Comparison of ENCODE assay signal across 1 cellular context in genomic region chr12:12403264-12404248, GRCh38.
TF ChIP-seq lines count a peak whose summit lies in the region.

No MANE protein-coding gene starts in this region.

TF ChIP-seq in HepG2, 621 proteins besides CTCF, POLR2A, EP300 and RAD21 (continued from another document and continues in another):
- TF ChIP-seq HMGXB3 (CRISPR knock-in tag; IDR thresholded peaks at IDR 0.05; ENCODE audit: borderline replicate concordance) (no peak), ZMYM4 (CRISPR knock-in tag; IDR thresholded peaks at IDR 0.05) (peak; percentile 15; the same call in 1 of the 2 replicates), ZNF646 (CRISPR knock-in tag; IDR thresholded peaks at IDR 0.05) (no peak), ATF3 (CRISPR knock-in tag; IDR thresholded peaks at IDR 0.05) (peak; percentile 61; the same call in 1 of the 2 replicates), AKNA (CRISPR knock-in tag; IDR thresholded peaks at IDR 0.05; ENCODE audit: borderline replicate concordance) (no peak), DNMT3B (CRISPR knock-in tag; conservative IDR thresholded peaks at IDR 0.05) (0 out of 2 replicates have a peak, but pooled peaks have one; percentile 44), SRY (CRISPR knock-in tag; IDR thresholded peaks at IDR 0.05) (no peak), SP140L (CRISPR knock-in tag; IDR thresholded peaks at IDR 0.05; ENCODE audit: borderline replicate concordance) (no peak), FOXA1 (IDR thresholded peaks at IDR 0.05) (no peak), FOXA1 (CRISPR knock-in tag; IDR thresholded peaks at IDR 0.05) (peak; percentile 94), ZBTB25 (CRISPR knock-in tag; IDR thresholded peaks at IDR 0.05) (0 out of 2 replicates have a peak, but pooled peaks have one; percentile 17), MIXL1 (CRISPR knock-in tag; IDR thresholded peaks at IDR 0.05) (peak; percentile 41; the same call in 1 of the 2 replicates), FOXO1 (CRISPR knock-in tag; IDR thresholded peaks at IDR 0.05) (peak; percentile 28; the same call in 1 of the 2 replicates), PLRG1 (conservative IDR thresholded peaks at IDR 0.05) (no peak), THAP9 (CRISPR knock-in tag; IDR thresholded peaks at IDR 0.05; ENCODE audit: borderline replicate concordance) (no peak), ETV5 (CRISPR knock-in tag; IDR thresholded peaks at IDR 0.05; ENCODE audit: borderline replicate concordance) (peak; percentile 78), CEBPG (CRISPR knock-in tag; IDR thresholded peaks at IDR 0.05) (peak; percentile 80), ZNF451 (CRISPR knock-in tag; IDR thresholded peaks at IDR 0.05) (no peak), TOPORS (CRISPR knock-in tag; IDR thresholded peaks at IDR 0.05) (0 out of 2 replicates have a peak, but pooled peaks have one; percentile 58), CBFB (CRISPR knock-in tag; IDR thresholded peaks at IDR 0.05) (peak; percentile 73; the same call in 1 of the 2 replicates), KMT2B (CRISPR knock-in tag; IDR thresholded peaks at IDR 0.05) (peak; percentile 63; the same call in 1 of the 2 replicates), GTF3A (CRISPR knock-in tag; conservative IDR thresholded peaks at IDR 0.05) (0 out of 2 replicates have a peak, but pooled peaks have one; percentile 35), KDM3A (CRISPR knock-in tag; IDR thresholded peaks at IDR 0.05; ENCODE audit: low read depth) (no peak), CCDC6 (CRISPR knock-in tag; IDR thresholded peaks at IDR 0.05) (0 out of 2 replicates have a peak, but pooled peaks have one; percentile 56), ZBTB7B (CRISPR knock-in tag; IDR thresholded peaks at IDR 0.05) (0 out of 2 replicates have a peak, but pooled peaks have one; percentile 11), PAXIP1 (CRISPR knock-in tag; conservative IDR thresholded peaks at IDR 0.05) (peak; percentile 91)
